24 cellular contexts compared by ENCODE assay signal in the genomic region with DNA sequence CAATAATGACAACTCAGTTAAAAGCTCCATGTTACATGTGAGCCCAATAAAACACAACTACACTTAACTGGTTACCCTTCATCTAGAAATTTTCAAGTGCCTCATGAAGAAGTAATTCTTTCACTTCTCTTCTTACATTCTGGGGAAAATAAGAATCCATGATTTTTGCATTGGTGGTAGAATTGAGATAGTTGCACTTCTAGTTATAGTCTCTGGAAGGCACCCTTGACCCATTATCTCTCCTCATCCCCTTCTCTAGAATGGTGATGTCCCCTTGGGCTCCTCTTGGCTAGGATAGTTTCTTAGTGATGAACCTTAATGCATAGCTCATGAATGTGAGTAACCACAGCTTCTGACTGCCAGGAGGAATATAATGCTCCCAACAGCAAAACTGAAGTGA. TPM values are rescaled to one million over a fixed set of nuclear protein-coding genes. Genes with fewer than 3 reads are reported as not detected.
A peak's percentile ranks its signal among the peaks of the same experiment; 100 is the strongest.
DNase-seq lines count a peak whose midpoint lies in the region; ATAC-seq and TF ChIP-seq lines count a peak whose summit lies in the region.
"Had no signal": no experiment of that assay in that cellular context is flagged by ENCODE, and none has a peak within 500 bp of the region (broad histone marks: within the 10 kb centered on the region; RNA-seq: fewer than 3 reads in every experiment).

No MANE protein-coding gene starts in this region.

- peaks cover 13% of the 10 kb centered on the region for H3K27me3 Mint-ChIP-seq in activated CD4-positive, alpha-beta memory T cell treated with anti-CD3 and anti-CD28 coated beads for 36 hours

- H3K36me3 Mint-ChIP-seq in activated CD4-positive, alpha-beta memory T cell treated with anti-CD3 and anti-CD28 coated beads for 36 hours, result no peaks in the 10 kb centered on the region
- H3K36me3 Mint-ChIP-seq: CD4-positive, CD25-positive, alpha-beta regulatory T cell; naive thymus-derived CD8-positive, alpha-beta T cell had no signal

- DNase-seq in NOMO-1 treated with DMSO at 0.1 percent for 48 hours (lab: John Stamatoyannopoulos, UW; ENCODE audit: unreplicated experiment), result peak; percentile 29
- no peak for DNase-seq in NOMO-1 treated with dmso at 0.1 percent for 144 hours (lab: John Stamatoyannopoulos, UW; ENCODE audit: unreplicated experiment)
- DNase-seq in HCT116 (ENCODE audit: low read depth, low spot score), result no peak
- DNase-seq in Panc1 (ENCODE audit: low read depth, low spot score), result no peak
- DNase-seq in pons (ENCODE audit: low spot score), result peak; percentile 12
- no peak for DNase-seq in activated CD4-positive, alpha-beta memory T cell treated with anti-CD3 and anti-CD28 coated beads for 36 hours
- no peak for DNase-seq in ACHN
- DNase-seq: activated CD4-positive, alpha-beta T cell treated with anti-CD3 and anti-CD28 coated beads, Interleukin-2, amount 50 U/mL, for 1 hour; activated CD8-positive, alpha-beta memory T cell treated with anti-CD3 and anti-CD28 coated beads, Interleukin-2, amount 50 U/mL, for 48 hours; activated effector memory CD4-positive, alpha-beta T cell treated with Interleukin-2 at 50 U/mL for 16 hours; CD4-positive, CD25-positive, alpha-beta regulatory T cell; DND-41; head of caudate nucleus; left cardiac atrium; naive thymus-derived CD8-positive, alpha-beta T cell; NCI-H1092 treated with DMSO at 0.1 percent for 48 hours; NCI-H2029 treated with DMSO at 0.1 percent for 48 hours; NCI-H446 treated with DMSO at 0.1 percent for 48 hours; sigmoid colon; T-helper 1 cell had no signal

- intact Hi-C loops in HCT116 (cut with micrococcal nuclease) (no loop called here), Panc1 (cut with micrococcal nuclease; ENCODE audit: unreplicated experiment) (no loop called here)
- intact Hi-C loops in activated CD4-positive, alpha-beta memory T cell treated with anti-CD3 and anti-CD28 coated beads for 36 hours (cut with micrococcal nuclease), result loop anchor here (10.0 kb wide), 1 partner anchor 123 kb away; no protein-coding TSS in a partner anchor

- peak; percentile 27; the same call in 1 of the 2 replicates for TF ChIP-seq RAD21 in HCT116 (IDR thresholded peaks at IDR 0.05; ENCODE audit: low read depth)

- H3K9me3 Mint-ChIP-seq in activated CD4-positive, alpha-beta memory T cell treated with anti-CD3 and anti-CD28 coated beads for 36 hours, result no peaks in the 10 kb centered on the region
- H3K9me3 Mint-ChIP-seq: CD4-positive, CD25-positive, alpha-beta regulatory T cell; naive thymus-derived CD8-positive, alpha-beta T cell had no signal

- no peak for TF ChIP-seq POLR2A in HCT116 (IDR thresholded peaks at IDR 0.05; ENCODE audit: borderline replicate concordance, extremely low read depth, insufficient read depth, insufficient read length)

- no peak overlapping the region for H3K27ac Mint-ChIP-seq in activated CD4-positive, alpha-beta memory T cell treated with anti-CD3 and anti-CD28 coated beads for 36 hours
- H3K27ac Mint-ChIP-seq: CD4-positive, CD25-positive, alpha-beta regulatory T cell; naive thymus-derived CD8-positive, alpha-beta T cell had no signal

- RAD21 ChIA-PET in HCT116 (lab: Charles Lee; ENCODE audit: low non-redundant PET in 1 of 2, low total read pairs in 2 of 2, uncharacterized antibody in 2 of 2, unreplicated experiment in 2 of 2), result interaction anchor here in 1 of 2 experiments (0.7 kb wide), 1 partner anchor 18 kb away, joined by 4 read pairs; no protein-coding TSS in a partner anchor

- H3K9me3 ChIP-seq in HCT116 (ENCODE audit: control insufficient read depth in 1 of 2, insufficient read depth in 1 of 2, low read depth in 1 of 2, low read length in 2 of 2), result no peaks in the 10 kb centered on the region
- no peaks in the 10 kb centered on the region for H3K9me3 ChIP-seq in Panc1 (ENCODE audit: control insufficient read depth, insufficient read depth, low read depth, low read length)
- H3K9me3 ChIP-seq: sigmoid colon, suprapubic skin had no signal

- CTCF ChIA-PET in HCT116 (lab: Charles Lee), result no interaction called here
- CTCF ChIA-PET in Panc1 (lab: Charles Lee), result no interaction called here
- CTCF ChIA-PET in activated CD4-positive, alpha-beta memory T cell treated with anti-CD3 and anti-CD28 coated beads for 36 hours (lab: Charles Lee), result interaction anchor here (1.2 to 1.3 kb wide), 3 partner anchors 20 to 126 kb away, joined by 4 read pairs; no protein-coding TSS in a partner anchor

- no peak overlapping the region for H3K4me3 ChIP-seq in HCT116 (replicated peaks in 1 of 2; ENCODE audit: low read depth in 1 of 2, low read length in 2 of 2)
- no peak overlapping the region for H3K4me3 ChIP-seq in Panc1 (ENCODE audit: low read depth in 2 of 2, low read length in 2 of 2)
- H3K4me3 ChIP-seq: coronary artery, sigmoid colon, suprapubic skin had no signal

- H3K4me1 Mint-ChIP-seq in activated CD4-positive, alpha-beta memory T cell treated with anti-CD3 and anti-CD28 coated beads for 36 hours (ENCODE audit: low read depth), result peaks cover 3% of the 10 kb centered on the region

- H3K79me2 ChIP-seq in HCT116 (ENCODE audit: insufficient read depth, low read length), result no peaks in the 10 kb centered on the region; the same call in 1 of the 2 replicates

- H3K27me3 ChIP-seq in HCT116 (ENCODE audit: insufficient read depth, low read length) (no peaks in the 10 kb centered on the region), Panc1 (ENCODE audit: control insufficient read depth, insufficient read depth, low read length) (no peaks in the 10 kb centered on the region)
- H3K27me3 ChIP-seq: sigmoid colon, suprapubic skin had no signal

- H3K4me3 Mint-ChIP-seq in activated CD4-positive, alpha-beta memory T cell treated with anti-CD3 and anti-CD28 coated beads for 36 hours, result no peak overlapping the region
- H3K4me3 Mint-ChIP-seq: CD4-positive, CD25-positive, alpha-beta regulatory T cell had no signal

- H3K4me2 ChIP-seq in HCT116 (ENCODE audit: low read length), result no peak overlapping the region

- in situ Hi-C loops in Panc1 (cut with HindIII; ENCODE audit: low pct_unique_long_range_greater_than_20kb, low sequenced_read_pairs), result no loop called here
- in situ Hi-C loops in ACHN (cut with HindIII; ENCODE audit: low pct_ligation_motif_present, low pct_unique_long_range_greater_than_20kb, low sequenced_read_pairs), result no loop called here

- H3K9me2 ChIP-seq in HCT116 (ENCODE audit: insufficient read depth), result no peaks in the 10 kb centered on the region

- H3K9ac ChIP-seq in HCT116 (ENCODE audit: low read length), result no peak overlapping the region
- H3K9ac ChIP-seq: parathyroid adenoma had no signal

- no peak overlapping the region for H2AFZ ChIP-seq in HCT116 (ENCODE audit: low read depth, low read length, poor library complexity, severe bottlenecking)
- H2AFZ ChIP-seq: parathyroid adenoma had no signal

- no peak for TF ChIP-seq CTCF in HCT116 (IDR thresholded peaks at IDR 0.05 in 2 of 3, conservative IDR thresholded peaks at IDR 0.05 in 1 of 3; ENCODE audit: borderline replicate concordance in 1 of 3, insufficient read depth in 1 of 3, low read depth in 2 of 3, low read length in 2 of 3)
- TF ChIP-seq CTCF in Panc1 (IDR thresholded peaks at IDR 0.05), result peak; percentile 19; the same call in 1 of the 2 replicates

- POLR2A ChIA-PET in HCT116 (lab: Charles Lee), result no interaction called here
- POLR2A ChIA-PET in Panc1 (lab: Charles Lee), result no interaction called here
- POLR2A ChIA-PET in activated CD4-positive, alpha-beta memory T cell treated with anti-CD3 and anti-CD28 coated beads for 36 hours (lab: Charles Lee), result no interaction called here

- no peaks in the 10 kb centered on the region for H4K20me1 ChIP-seq in HCT116 (ENCODE audit: insufficient read depth)

- H3K4me1 ChIP-seq in HCT116 (ENCODE audit: control insufficient read depth in 1 of 2, insufficient read depth in 2 of 2, low read length in 2 of 2) (peaks cover 15 to 24% of the 10 kb centered on the region in 2 experiments), Panc1 (ENCODE audit: control insufficient read depth, insufficient read depth, low read length) (0 out of 2 replicates have a peak, but pooled peaks cover 5% of the 10 kb centered on the region)

- H3K36me3 ChIP-seq in HCT116 (ENCODE audit: control insufficient read depth in 1 of 2, insufficient read depth in 2 of 2, low read length in 2 of 2) (peaks cover 7 to 17% of the 10 kb centered on the region in 2 experiments; a peak in 3 of 4 replicates), Panc1 (ENCODE audit: control insufficient read depth, insufficient read depth, low read length) (peaks cover 2% of the 10 kb centered on the region)

- no peak for ATAC-seq in HCT116
- no peak for ATAC-seq in Panc1
- no peak for ATAC-seq in GM18502 (IDR thresholded peaks at IDR 0.05; ENCODE audit: poor library complexity, unreplicated experiment)
- ATAC-seq: left cardiac atrium; naive thymus-derived CD8-positive, alpha-beta T cell had no signal

- H3K27ac ChIP-seq in HCT116 (ENCODE audit: low read depth, low read length) (no peak overlapping the region), Panc1 (ENCODE audit: low read length) (no peak overlapping the region)
- H3K27ac ChIP-seq: coronary artery, parathyroid adenoma, sigmoid colon, suprapubic skin had no signal

- BruUV-seq in HCT116 (replicated peaks; lab: Mats Ljungman, UMichigan), result no TSS peak
- no TSS peak for BruUV-seq in Panc1 (replicated peaks; lab: Mats Ljungman, UMichigan)

TF ChIP-seq in HCT116, 20 proteins besides CTCF, POLR2A, EP300 and RAD21:
- TF ChIP-seq, protein P1, sequence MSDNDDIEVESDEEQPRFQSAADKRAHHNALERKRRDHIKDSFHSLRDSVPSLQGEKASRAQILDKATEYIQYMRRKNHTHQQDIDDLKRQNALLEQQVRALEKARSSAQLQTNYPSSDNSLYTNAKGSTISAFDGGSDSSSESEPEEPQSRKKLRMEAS (IDR thresholded peaks at IDR 0.05), result no peak
- TF ChIP-seq ZFX (IDR thresholded peaks at IDR 0.05), result no peak

RNA-seq across cellular contexts. Expression of a gene that starts 3.6 kb away (rescaled TPM):
- 14.2 TPM for total RNA-seq in HCT116 (2021; ENCODE audit: unreplicated experiment)
- 23.0 and 24.0 TPM in 2 replicates for polyA plus RNA-seq in HCT116 (2012)
- 5.3 TPM for total RNA-seq in Panc1 (2021; ENCODE audit: unreplicated experiment)
- polyA plus RNA-seq in Panc1 (2012; ENCODE audit: insufficient read length), result 5.3 TPM
- total RNA-seq in activated CD4-positive, alpha-beta memory T cell treated with anti-CD3 and anti-CD28 coated beads for 36 hours, result 1 to 10 TPM; 1.3 to 1.5 TPM

Comparison
In these comparisons a context has a peak if more than half of its experiments do, and no peak if none do; other contexts are left out.
1. DNase-seq: peak in NOMO-1 treated with DMSO at 0.1 percent for 48 hours (single experiment) and pons (single experiment); none in NOMO-1 treated with dmso at 0.1 percent for 144 hours (single experiment), HCT116 (single experiment), Panc1 (single experiment), activated CD4-positive, alpha-beta memory T cell treated with anti-CD3 and anti-CD28 coated beads for 36 hours (single experiment) and ACHN (single experiment).